27 cellular contexts compared by ENCODE assay signal in the genomic region with DNA sequence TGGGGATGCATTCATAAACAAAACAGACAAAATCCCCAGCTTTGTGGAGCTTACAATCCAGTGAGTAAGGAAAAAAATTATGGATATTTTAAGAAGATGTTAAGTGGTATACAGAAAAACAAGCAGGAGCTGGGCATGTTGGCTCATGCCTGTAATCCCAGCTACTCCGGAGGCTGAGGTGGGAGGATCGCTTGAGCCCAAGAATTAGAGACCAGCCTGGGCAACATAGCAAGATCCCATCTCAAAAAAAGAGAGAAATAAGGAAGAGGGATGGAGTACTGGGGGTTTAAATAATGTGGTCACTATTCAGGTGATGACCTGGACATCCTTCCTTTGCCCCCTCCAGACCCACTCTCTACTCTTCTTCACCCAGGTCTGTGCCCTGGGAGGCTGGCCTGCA.
"Had no signal": no experiment of that assay in that cellular context is flagged by ENCODE, and none has a peak within 500 bp of the region (broad histone marks: within the 10 kb centered on the region; RNA-seq: fewer than 3 reads in every experiment).

No MANE protein-coding gene starts in this region.

- FAIRE-seq: endometrium, islet of Langerhans, keratinocyte had no signal

- H3K27ac Mint-ChIP-seq: dendritic cell treated with granulocyte-macrophage colony-stimulating factor and Interleukin-4, amounts not matched to agents 40 ng/mL and 50 ng/mL, for 4 days; effector memory CD8-positive, alpha-beta T cell; endodermal cell; mesothelial cell of epicardium had no signal

- H3K4me3 ChIP-seq: colonic mucosa, esophagus squamous epithelium, gastrocnemius medialis, heart right ventricle, left lung, lower lobe of right lung, mucosa of descending colon had no signal

- H3K4me1 Mint-ChIP-seq: naive B cell had no signal

- H3K9me3 Mint-ChIP-seq: dendritic cell treated with granulocyte-macrophage colony-stimulating factor and Interleukin-4, amounts not matched to agents 40 ng/mL and 50 ng/mL, for 4 days; effector memory CD8-positive, alpha-beta T cell; mesothelial cell of epicardium had no signal

- H3K27ac ChIP-seq: colonic mucosa, epithelial cell of prostate, esophagus squamous epithelium, gastrocnemius medialis, heart right ventricle, left lung, lower lobe of right lung had no signal

- DNase-seq: colonic mucosa; cortex of kidney; effector CD8-positive, alpha-beta T cell; effector memory CD8-positive, alpha-beta T cell; endodermal cell; erythroblast; esophagus squamous epithelium; foreskin fibroblast; foreskin melanocyte; gastrocnemius medialis; glutamatergic neuron; heart right ventricle; hippocampal formation; left cardiac atrium; left lung; left ventricle myocardium superior; lower lobe of right lung; mesenchymal stem cell; mucosa of descending colon; naive B cell had no signal

- H3K36me3 Mint-ChIP-seq: mesothelial cell of epicardium, naive B cell had no signal

- H3K4me1 ChIP-seq: colonic mucosa, esophagus squamous epithelium, gastrocnemius medialis, heart right ventricle, left lung, lower lobe of right lung had no signal

- H3K4me3 Mint-ChIP-seq: dendritic cell treated with granulocyte-macrophage colony-stimulating factor and Interleukin-4, amounts not matched to agents 40 ng/mL and 50 ng/mL, for 4 days; effector memory CD8-positive, alpha-beta T cell; endodermal cell; mesothelial cell of epicardium; naive B cell had no signal

- H3K36me3 ChIP-seq: colonic mucosa, esophagus squamous epithelium, gastrocnemius medialis, heart right ventricle, left lung, lower lobe of right lung had no signal

- ATAC-seq: effector memory CD8-positive, alpha-beta T cell; esophagus mucosa; gastrocnemius medialis; heart right ventricle; left cardiac atrium; left lung; left ventricle myocardium superior; lower lobe of right lung; mucosa of descending colon had no signal

- H3K9me3 ChIP-seq: colonic mucosa, esophagus squamous epithelium, gastrocnemius medialis, heart right ventricle, left lung, lower lobe of right lung, mucosa of descending colon had no signal

- H3K27me3 ChIP-seq: colonic mucosa, gastrocnemius medialis, left lung had no signal
